In genomic region chr18:68299906-68300305, GRCh38 we compare ENCODE assay signal across 35 cellular contexts.
"Had no signal": no experiment of that assay in that cellular context is flagged by ENCODE, and none has a peak within 500 bp of the region (broad histone marks: within the 10 kb centered on the region; RNA-seq: fewer than 3 reads in every experiment).

No MANE protein-coding gene starts in this region.

- H3K27me3 ChIP-seq: adrenal gland, body of pancreas, sigmoid colon, stomach, tibial artery, upper lobe of right lung had no signal

- H3K27ac Mint-ChIP-seq: activated naive CD8-positive, alpha-beta T cell; mesothelial cell of epicardium; stimulated activated naive B cell treated with anti-CD40 and anti-IgM and Interleukin-4, amounts not matched to agents 10 μg/mL and 1 μg/mL and 100 μg/mL, for 72 hours; T-helper 17 cell had no signal

- H3K4me1 Mint-ChIP-seq: mesothelial cell of epicardium; naive B cell; nephron progenitor cell; stimulated activated naive B cell treated with anti-CD40 and anti-IgM and Interleukin-4, amounts not matched to agents 10 μg/mL and 1 μg/mL and 100 μg/mL, for 72 hours had no signal

- H3K79me2 ChIP-seq: parathyroid adenoma had no signal

- DNase-seq: activated CD4-positive, alpha-beta T cell treated with anti-CD3 and anti-CD28 coated beads for 48 hours; activated CD4-positive, alpha-beta T cell treated with anti-CD3 and anti-CD28 coated beads, Interleukin-2, amount 50 U/mL, for 48 hours; activated CD8-positive, alpha-beta memory T cell treated with anti-CD3 and anti-CD28 coated beads for 24 hours; activated effector memory CD4-positive, alpha-beta T cell treated with Interleukin-2 at 50 U/mL for 16 hours; activated naive CD4-positive, alpha-beta T cell treated with Interleukin-2 at 50 U/mL for 16 hours; adrenal gland; aorta; body of pancreas; dorsolateral prefrontal cortex; effector memory CD4-positive, alpha-beta T cell; glutamatergic neuron; islet precursor cell; left colon; naive B cell; nephron progenitor cell; nucleus accumbens; psoas muscle; sigmoid colon; stimulated activated CD4-positive, alpha-beta T cell treated with anti-CD3 and anti-CD28 coated beads, Interleukin-1b, Interleukin-23, amount 100 ng/mL, for 48 hours; stimulated activated CD4-positive, alpha-beta T cell treated with anti-CD3 and anti-CD28 coated beads, Interleukin-4, amount 100 ng/mL, for 4 hours; stimulated activated CD8-positive, alpha-beta memory T cell treated with anti-CD3 and anti-CD28 coated beads, Interleukin-4, amount 100 ng/mL, for 48 hours; stimulated activated naive B cell treated with anti-CD40 and anti-IgM and Interleukin-4, amounts not matched to agents 10 μg/mL and 1 μg/mL and 100 μg/mL, for 72 hours; stomach; T-helper 17 cell; T1000; tibial artery; upper lobe of right lung; WERI-Rb-1 had no signal

- H3K9me3 ChIP-seq: adrenal gland, body of pancreas, psoas muscle, sigmoid colon, stomach, tibial artery, upper lobe of right lung had no signal

- H3K4me1 ChIP-seq: adrenal gland, body of pancreas, parathyroid adenoma, psoas muscle, sigmoid colon, stomach, tibial artery, upper lobe of right lung had no signal

- ATAC-seq: activated CD4-positive, CD25-positive, alpha-beta regulatory T cell treated with anti-CD3 and anti-CD28 coated beads, Interleukin-2, amount 50 U/mL, for 24 hours; body of pancreas; esophagus mucosa; left colon; psoas muscle; stimulated activated naive B cell treated with anti-CD40 and anti-IgM and Interleukin-4, amounts not matched to agents 10 μg/mL and 1 μg/mL and 100 μg/mL, for 72 hours; T-helper 17 cell; upper lobe of right lung had no signal

- H3K36me3 ChIP-seq: adrenal gland, sigmoid colon, stomach, tibial artery, upper lobe of right lung, WERI-Rb-1 had no signal

- H3K36me3 Mint-ChIP-seq: activated naive CD8-positive, alpha-beta T cell; mesothelial cell of epicardium; naive B cell; stimulated activated naive B cell treated with anti-CD40 and anti-IgM and Interleukin-4, amounts not matched to agents 10 μg/mL and 1 μg/mL and 100 μg/mL, for 72 hours had no signal

- H3K9me3 Mint-ChIP-seq: mesothelial cell of epicardium; stimulated activated naive B cell treated with anti-CD40 and anti-IgM and Interleukin-4, amounts not matched to agents 10 μg/mL and 1 μg/mL and 100 μg/mL, for 72 hours had no signal

- H3K27me3 Mint-ChIP-seq: activated naive CD8-positive, alpha-beta T cell; naive B cell; stimulated activated naive B cell treated with anti-CD40 and anti-IgM and Interleukin-4, amounts not matched to agents 10 μg/mL and 1 μg/mL and 100 μg/mL, for 72 hours; T-helper 17 cell had no signal

- H3K4me3 Mint-ChIP-seq: activated naive CD8-positive, alpha-beta T cell; mesothelial cell of epicardium; naive B cell; nephron progenitor cell; stimulated activated naive B cell treated with anti-CD40 and anti-IgM and Interleukin-4, amounts not matched to agents 10 μg/mL and 1 μg/mL and 100 μg/mL, for 72 hours; T-helper 17 cell had no signal

- H3K4me3 ChIP-seq: adrenal gland, body of pancreas, coronary artery, dorsolateral prefrontal cortex, psoas muscle, sigmoid colon, smooth muscle cell, stomach, tibial artery, upper lobe of right lung had no signal

- H3K4me2 ChIP-seq: smooth muscle cell had no signal

- H3K9ac ChIP-seq: parathyroid adenoma had no signal

- H3K27ac ChIP-seq: adrenal gland, body of pancreas, coronary artery, dorsolateral prefrontal cortex, parathyroid adenoma, psoas muscle, sigmoid colon, stomach, tibial artery, upper lobe of right lung, WERI-Rb-1 had no signal

- H2AFZ ChIP-seq: parathyroid adenoma had no signal
